Comparison of ENCODE assay signal across 8 cellular contexts in the genomic region with DNA sequence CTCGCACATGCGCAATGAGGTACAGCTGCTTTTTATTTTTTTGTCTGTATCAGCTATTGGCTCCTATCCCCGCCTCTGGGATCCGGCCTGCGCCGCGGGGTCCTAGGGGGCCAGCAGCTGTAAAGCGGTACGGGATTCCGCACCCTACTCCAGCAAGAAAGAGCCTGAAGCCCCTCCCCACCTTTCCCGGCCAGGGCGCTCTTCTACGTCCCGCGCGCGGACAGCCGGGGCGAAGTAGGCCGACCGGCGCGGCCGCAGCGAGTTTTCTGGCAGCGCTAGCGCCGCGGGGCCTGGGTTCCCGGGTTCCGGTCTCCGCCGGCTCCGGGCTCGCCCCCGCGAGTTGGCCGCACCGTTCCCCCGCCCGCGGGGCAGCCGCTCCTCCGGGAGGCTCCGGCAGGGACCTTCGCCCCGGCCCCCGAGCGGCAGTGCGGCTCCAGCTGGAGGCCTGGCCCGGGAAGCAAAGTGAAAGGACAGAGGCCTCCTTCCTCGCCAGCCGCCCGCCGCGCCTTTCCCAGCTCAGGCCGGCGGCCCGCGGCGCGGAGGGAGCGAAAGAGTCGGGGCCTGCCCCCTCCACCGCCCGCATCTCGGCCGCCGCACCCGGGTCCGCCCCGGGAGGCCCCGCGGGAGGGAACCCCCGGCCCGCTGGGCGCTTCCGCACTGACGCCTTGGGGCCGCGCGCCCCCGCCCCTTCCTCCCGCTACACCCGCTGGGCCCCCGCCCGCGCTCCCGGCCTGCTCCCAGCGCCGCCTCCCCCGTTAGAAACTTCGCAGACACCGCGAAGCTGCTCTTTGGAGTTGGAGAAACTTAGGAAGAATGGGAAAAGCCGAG. TPM values are rescaled to one million over a fixed set of nuclear protein-coding genes. Genes with fewer than 3 reads are reported as not detected.
DNase-seq lines count a peak whose midpoint lies in the region; ATAC-seq and TF ChIP-seq lines count a peak whose summit lies in the region.

No MANE protein-coding gene starts in this region.

- H2AK5ac ChIP-seq in mesenchymal stem cell (ENCODE audit: low read length, severe bottlenecking), result no peak overlapping the region

- H3K9me3 Mint-ChIP-seq in activated CD4-positive, alpha-beta memory T cell treated with anti-CD3 and anti-CD28 coated beads for 36 hours, result no peaks in the 10 kb centered on the region
- peaks cover 4% of the 10 kb centered on the region for H3K9me3 Mint-ChIP-seq in endodermal cell

- H3K4me2 ChIP-seq in mesenchymal stem cell (ENCODE audit: low read length, poor library complexity, severe bottlenecking), result peak overlapping the region; percentile 85

- H3K36me3 Mint-ChIP-seq in activated CD4-positive, alpha-beta memory T cell treated with anti-CD3 and anti-CD28 coated beads for 36 hours, result peaks cover 5% of the 10 kb centered on the region
- no peaks in the 10 kb centered on the region for H3K36me3 Mint-ChIP-seq in endodermal cell (ENCODE audit: low read depth)

- peak overlapping the region; percentile 83 for H3K4me3 Mint-ChIP-seq in activated CD4-positive, alpha-beta memory T cell treated with anti-CD3 and anti-CD28 coated beads for 36 hours
- H3K4me3 Mint-ChIP-seq in endodermal cell, result peak overlapping the region; percentile 69

- H3K4ac ChIP-seq in mesenchymal stem cell (ENCODE audit: low read depth in 1 of 2, low read length in 2 of 2), result peak overlapping the region; percentile 58 to 88

- H3K9ac ChIP-seq in endodermal cell (ENCODE audit: extremely low read depth, low read length, poor library complexity, severe bottlenecking), result peak overlapping the region; percentile 22
- H3K9ac ChIP-seq in mesenchymal stem cell (ENCODE audit: low read length), result peak overlapping the region; percentile 95

- peak overlapping the region in 1 of 2 experiments; percentile 62 for H3K14ac ChIP-seq in mesenchymal stem cell (ENCODE audit: low read length in 2 of 2)

- H2AFZ ChIP-seq in mesenchymal stem cell (ENCODE audit: low read depth, low read length), result peak overlapping the region; percentile 73

- H2BK120ac ChIP-seq in mesenchymal stem cell (ENCODE audit: low read depth, low read length), result peak overlapping the region; percentile 81

- H3K4me3 ChIP-seq in endodermal cell (ENCODE audit: low read length), result peak overlapping the region; percentile 79
- H3K4me3 ChIP-seq in mesenchymal stem cell (ENCODE audit: insufficient read depth in 1 of 2, low read depth in 1 of 2, low read length in 2 of 2), result peak overlapping the region; percentile 79

- H3K27me3 ChIP-seq in endodermal cell (ENCODE audit: control insufficient read depth, insufficient read depth, low read length, poor library complexity, severe bottlenecking) (peaks cover 95% of the 10 kb centered on the region), mesenchymal stem cell (ENCODE audit: control insufficient read depth in 1 of 2, insufficient read depth in 1 of 2, low read length in 2 of 2) (peaks cover 67 to 85% of the 10 kb centered on the region in 2 experiments)

- peak overlapping the region; percentile 98 for H4K8ac ChIP-seq in mesenchymal stem cell (ENCODE audit: low read length)

- 0% methylated on average over 3 to 96 of the region's 96 CpGs for WGBS in endodermal cell (ENCODE audit: insufficient coverage in 1 of 2, insufficient read length in 1 of 2), 2 experiments
- WGBS in mesenchymal stem cell, result 1% methylated on average over 86 of the region's 96 CpGs

- peak; percentile 87 for DNase-seq in AG08396 (ENCODE audit: low spot score)
- DNase-seq in NCI-H2107 treated with DMSO at 0.1 percent for 48 hours (lab: John Stamatoyannopoulos, UW; ENCODE audit: unreplicated experiment), result peak; percentile 25
- peak; percentile 70 for DNase-seq in activated CD4-positive, alpha-beta memory T cell treated with anti-CD3 and anti-CD28 coated beads for 36 hours
- DNase-seq in endodermal cell, result peak; percentile 86
- peak; percentile 87 for DNase-seq in mesenchymal stem cell
- peak in 39 of 49 donors; percentile 38 to 86 (median 64) for DNase-seq in substantia nigra (lab: John Stamatoyannopoulos, UW)

- TF ChIP-seq CTCF in endodermal cell (conservative IDR thresholded peaks at IDR 0.05), result no peak

- POLR2A ChIA-PET in activated CD4-positive, alpha-beta memory T cell treated with anti-CD3 and anti-CD28 coated beads for 36 hours (lab: Charles Lee), result interaction anchor here (0.6 to 2.1 kb wide), 13 partner anchors 16 to 337 kb away, joined by 3 to 13 read pairs (median 4); a partner anchor contains a TSS

- H3K18ac ChIP-seq in mesenchymal stem cell (ENCODE audit: low read depth in 1 of 2, low read length in 2 of 2), result peak overlapping the region; percentile 95 to 96

- H3K79me1 ChIP-seq in mesenchymal stem cell (replicated peaks; ENCODE audit: low read length, poor library complexity, severe bottlenecking), result no peaks in the 10 kb centered on the region

- H3K27ac ChIP-seq in endodermal cell (ENCODE audit: low read depth, low read length) (no peak overlapping the region), mesenchymal stem cell (ENCODE audit: low read length, poor library complexity, severe bottlenecking) (peak overlapping the region; percentile 71), substantia nigra (ENCODE audit: low read depth, low read length, poor library complexity, severe bottlenecking) (peak overlapping the region; percentile 83)

- H4K91ac ChIP-seq in mesenchymal stem cell (ENCODE audit: low read length), result peak overlapping the region; percentile 62

- H2BK5ac ChIP-seq in mesenchymal stem cell (ENCODE audit: low read depth, low read length, poor library complexity, severe bottlenecking), result peak overlapping the region; percentile 78

- peaks cover 25% of the 10 kb centered on the region for H3K4me1 Mint-ChIP-seq in activated CD4-positive, alpha-beta memory T cell treated with anti-CD3 and anti-CD28 coated beads for 36 hours (ENCODE audit: low read depth)
- H3K4me1 Mint-ChIP-seq in endodermal cell, result peaks cover 3% of the 10 kb centered on the region

- H2BK12ac ChIP-seq in mesenchymal stem cell (ENCODE audit: low read length in 2 of 2), result no peak overlapping the region

- H3K27ac Mint-ChIP-seq in activated CD4-positive, alpha-beta memory T cell treated with anti-CD3 and anti-CD28 coated beads for 36 hours, result peak overlapping the region; percentile 87
- no peak overlapping the region for H3K27ac Mint-ChIP-seq in endodermal cell

- H3K36me3 ChIP-seq in endodermal cell (ENCODE audit: control insufficient read depth, insufficient read depth, low read length), result no peaks in the 10 kb centered on the region
- H3K36me3 ChIP-seq in mesenchymal stem cell (ENCODE audit: control insufficient read depth in 1 of 2, insufficient read depth in 2 of 2, low read depth in 1 of 2, low read length in 2 of 2), result no peaks in the 10 kb centered on the region

- no peak overlapping the region for H3K23ac ChIP-seq in mesenchymal stem cell (ENCODE audit: low read length in 2 of 2)

- H3K9me3 ChIP-seq in endodermal cell (ENCODE audit: control insufficient read depth, low read length) (no peaks in the 10 kb centered on the region), mesenchymal stem cell (ENCODE audit: control insufficient read depth, low read length) (peaks cover 4% of the 10 kb centered on the region)

- ATAC-seq in GM18498 (IDR thresholded peaks at IDR 0.05; ENCODE audit: unreplicated experiment), result peak; percentile 48
- ATAC-seq in HG02885 (IDR thresholded peaks at IDR 0.05; ENCODE audit: poor library complexity, unreplicated experiment), result peak; percentile 55

- H3K27me3 Mint-ChIP-seq in activated CD4-positive, alpha-beta memory T cell treated with anti-CD3 and anti-CD28 coated beads for 36 hours, result peaks cover 60% of the 10 kb centered on the region
- H3K27me3 Mint-ChIP-seq in endodermal cell (ENCODE audit: insufficient read depth), result peaks cover 95% of the 10 kb centered on the region

- H3K4me1 ChIP-seq in endodermal cell (ENCODE audit: control insufficient read depth, insufficient read depth, low read length) (peaks cover 5% of the 10 kb centered on the region), mesenchymal stem cell (ENCODE audit: control insufficient read depth, insufficient read depth, low read depth, low read length) (peaks cover 21% of the 10 kb centered on the region)

- CTCF ChIA-PET in activated CD4-positive, alpha-beta memory T cell treated with anti-CD3 and anti-CD28 coated beads for 36 hours (lab: Charles Lee), result interaction anchor here (0.6 to 1.5 kb wide), 8 partner anchors 9 to 346 kb away, joined by 3 to 7 read pairs (median 4); a partner anchor contains a TSS

- peak overlapping the region; percentile 100 for H2BK15ac ChIP-seq in mesenchymal stem cell (ENCODE audit: low read depth, poor library complexity, severe bottlenecking)

- intact Hi-C loops in activated CD4-positive, alpha-beta memory T cell treated with anti-CD3 and anti-CD28 coated beads for 36 hours (cut with micrococcal nuclease), result loop anchor here (1.0 to 2.0 kb wide), 7 partner anchors 16 to 338 kb away; a partner anchor contains a TSS

RNA-seq across cellular contexts. Expression of a gene that starts 4.7 kb away (rescaled TPM):
- under 1 TPM in 1 of 2 experiments, not detected in 1; 0.24 TPM for total RNA-seq in activated CD4-positive, alpha-beta memory T cell treated with anti-CD3 and anti-CD28 coated beads for 36 hours
- 1 to 10 TPM; 1.1 to 2.1 TPM for total RNA-seq in endodermal cell
- polyA plus RNA-seq in endodermal cell (2013, experiment 1 of 2), result 1.9 TPM
- 1.7 TPM for polyA plus RNA-seq in endodermal cell (2013, experiment 2 of 2)
- polyA plus RNA-seq in mesenchymal stem cell (2013, experiment 1 of 2), result not detected
- polyA plus RNA-seq in mesenchymal stem cell (2013, experiment 2 of 2), result not detected

RNA-seq across cellular contexts. Expression of a gene that starts 19.7 kb away (rescaled TPM):
- total RNA-seq in activated CD4-positive, alpha-beta memory T cell treated with anti-CD3 and anti-CD28 coated beads for 36 hours, result 10 to 100 TPM; 58.8 to 63.5 TPM
- 10 to 100 TPM; 12.2 to 15.5 TPM for total RNA-seq in endodermal cell
- 37.9 TPM for polyA plus RNA-seq in endodermal cell (2013, experiment 1 of 2)
- polyA plus RNA-seq in endodermal cell (2013, experiment 2 of 2), result 31.3 TPM
- polyA plus RNA-seq in mesenchymal stem cell (2013, experiment 1 of 2), result 9.3 TPM
- 9.1 TPM for polyA plus RNA-seq in mesenchymal stem cell (2013, experiment 2 of 2)

RNA-seq across cellular contexts. Expression of a gene that starts 24.4 kb away (rescaled TPM):
- 10 to 100 TPM; 84.6 to 91.4 TPM for total RNA-seq in activated CD4-positive, alpha-beta memory T cell treated with anti-CD3 and anti-CD28 coated beads for 36 hours
- total RNA-seq in endodermal cell, result 10 to 100 TPM; 10.4 to 14.9 TPM
- polyA plus RNA-seq in endodermal cell (2013, experiment 1 of 2), result 30.4 TPM
- 22.6 TPM for polyA plus RNA-seq in endodermal cell (2013, experiment 2 of 2)
- 46.7 TPM for polyA plus RNA-seq in mesenchymal stem cell (2013, experiment 1 of 2)
- 49.3 TPM for polyA plus RNA-seq in mesenchymal stem cell (2013, experiment 2 of 2)

Comparison
In these comparisons a context has a peak if more than half of its experiments do, and no peak if none do; other contexts are left out.
1. DNase-seq: peak in every context shown above with its lines; median percentile 87 in AG08396; 87 in mesenchymal stem cell; 86 in endodermal cell; 70 in activated CD4-positive, alpha-beta memory T cell treated with anti-CD3 and anti-CD28 coated beads for 36 hours; 64 in substantia nigra; 25 in NCI-H2107 treated with DMSO at 0.1 percent for 48 hours.
2. RNA of a gene that starts 24.4 kb away (total RNA-seq): 84.6 to 91.4 TPM in activated CD4-positive, alpha-beta memory T cell treated with anti-CD3 and anti-CD28 coated beads for 36 hours; 10.4 to 14.9 TPM in endodermal cell; every median in the first group is over 4 times any median in the second.